ENCODE assay signal across 21 cellular contexts in genomic region chr6:86820750-86821149, GRCh38.
"Had no signal": no experiment of that assay in that cellular context is flagged by ENCODE, and none has a peak within 500 bp of the region (broad histone marks: within the 10 kb centered on the region; RNA-seq: fewer than 3 reads in every experiment).

No MANE protein-coding gene starts in this region.

- DNase-seq: activated CD4-positive, alpha-beta memory T cell treated with anti-CD3 and anti-CD28 coated beads for 36 hours; activated CD4-positive, alpha-beta T cell treated with anti-CD3 and anti-CD28 coated beads for 48 hours; activated naive CD4-positive, alpha-beta T cell treated with Interleukin-2 at 50 U/mL for 16 hours; activated naive CD8-positive, alpha-beta T cell treated with anti-CD3 and anti-CD28 coated beads, Interleukin-2, amount 10 ng/mL, durations not matched to agents 7 days and 5 days; activated T-cell treated with anti-CD3 and anti-CD28 coated beads, Interleukin-2, amount 50 U/mL, for 48 hours; amniotic stem cell; effector memory CD8-positive, alpha-beta T cell; foreskin melanocyte; immature natural killer cell; lower lobe of right lung; mesendoderm; naive B cell; nucleus accumbens; posterior cingulate gyrus; right lobe of liver; stimulated activated CD4-positive, alpha-beta T cell treated with anti-CD3 and anti-CD28 coated beads, Interleukin-1b, Interleukin-23, amount 100 ng/mL, for 48 hours had no signal

- H3K36me3 ChIP-seq: breast epithelium, lower lobe of right lung, right lobe of liver, tibial nerve had no signal

- ATAC-seq: effector memory CD8-positive, alpha-beta T cell; esophagus mucosa; left lobe of liver; lower lobe of right lung; right lobe of liver had no signal

- H3K9me3 ChIP-seq: breast epithelium, lower lobe of right lung, right lobe of liver, tibial nerve had no signal

- H3K27me3 ChIP-seq: breast epithelium, right lobe of liver, tibial nerve had no signal

- H3K27ac ChIP-seq: breast epithelium, lower lobe of right lung, right lobe of liver, skin epidermis, tibial nerve had no signal

- H3K4me3 ChIP-seq: breast epithelium, lower lobe of right lung, right lobe of liver, skin epidermis, tibial nerve had no signal
